Comparison of ENCODE assay signal across 2 cellular contexts in the genomic region with DNA sequence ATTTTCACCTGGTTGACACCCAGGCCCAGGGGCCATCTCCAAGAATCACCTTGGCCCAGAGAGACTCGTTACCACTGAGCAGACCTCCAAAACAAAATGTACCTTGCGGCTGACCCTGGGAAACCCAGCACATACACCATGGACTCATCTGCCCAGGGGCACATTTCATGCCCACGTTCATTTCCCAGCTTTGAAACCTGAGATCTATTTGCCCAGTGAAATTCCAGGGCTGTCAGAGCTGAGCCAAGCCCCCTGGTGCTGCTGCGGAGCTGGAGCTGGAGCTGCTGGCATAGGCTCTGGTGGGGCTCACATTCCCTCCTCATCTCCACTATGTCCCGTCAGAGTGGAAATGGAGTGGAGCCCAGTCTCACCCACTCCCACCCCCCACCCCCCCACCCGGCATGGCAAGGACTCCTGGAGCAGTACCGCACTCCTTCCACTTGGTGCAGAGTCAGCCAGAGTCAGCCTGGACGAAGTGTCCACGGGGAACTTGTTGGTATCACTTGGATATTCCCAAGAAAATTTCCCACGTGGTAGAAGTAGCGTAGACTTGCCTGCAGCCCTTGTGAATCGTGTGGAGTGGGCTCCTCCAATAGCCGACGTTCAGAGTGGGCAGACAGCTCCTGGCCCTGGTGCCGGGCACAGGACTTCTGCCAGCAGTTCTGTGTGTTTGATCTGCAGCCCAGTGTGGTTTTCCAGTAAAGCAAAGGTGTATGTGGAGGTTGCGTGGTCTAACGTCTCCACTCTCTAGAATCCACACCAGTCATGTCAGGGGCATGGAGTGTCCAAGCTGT.
TF ChIP-seq lines count a peak whose summit lies in the region.

No MANE protein-coding gene starts in this region.

TF ChIP-seq in A549, 52 proteins besides CTCF, POLR2A, EP300 and RAD21:
- no peak for TF ChIP-seq CHD2 (IDR thresholded peaks at IDR 0.05; ENCODE audit: low read length, partially characterized antibody)
- no peak for TF ChIP-seq FOXS1 (CRISPR knock-in tag; IDR thresholded peaks at IDR 0.05)
- TF ChIP-seq NPAS2 (CRISPR knock-in tag; IDR thresholded peaks at IDR 0.05; ENCODE audit: borderline replicate concordance): no peak
- TF ChIP-seq MAFK (IDR thresholded peaks at IDR 0.05; ENCODE audit: partially characterized antibody): no peak
- TF ChIP-seq POLR2AphosphoS2 (conservative IDR thresholded peaks at IDR 0.05; ENCODE audit: low read length): no peak
- no peak for TF ChIP-seq MAZ (IDR thresholded peaks at IDR 0.05; ENCODE audit: borderline replicate concordance, low read depth, low read length)
- no peak for TF ChIP-seq CBX2 (IDR thresholded peaks at IDR 0.05; ENCODE audit: borderline replicate concordance, low read depth)
- no peak for TF ChIP-seq ZSCAN20 (CRISPR knock-in tag; IDR thresholded peaks at IDR 0.05)
- TF ChIP-seq ZC3H11A (IDR thresholded peaks at IDR 0.05): no peak
- no peak for TF ChIP-seq EHF (CRISPR knock-in tag; IDR thresholded peaks at IDR 0.05)
- TF ChIP-seq KDM5A (IDR thresholded peaks at IDR 0.05): no peak
- TF ChIP-seq ZFP36 (IDR thresholded peaks at IDR 0.05; ENCODE audit: borderline replicate concordance, partially characterized antibody): no peak
- TF ChIP-seq JUN (IDR thresholded peaks at IDR 0.05): no peak

TF ChIP-seq in WTC11, 78 proteins besides CTCF, POLR2A, EP300 and RAD21:
- no peak for TF ChIP-seq ZNF138 (CRISPR knock-in tag; conservative IDR thresholded peaks at IDR 0.05)
- TF ChIP-seq, protein P1, sequence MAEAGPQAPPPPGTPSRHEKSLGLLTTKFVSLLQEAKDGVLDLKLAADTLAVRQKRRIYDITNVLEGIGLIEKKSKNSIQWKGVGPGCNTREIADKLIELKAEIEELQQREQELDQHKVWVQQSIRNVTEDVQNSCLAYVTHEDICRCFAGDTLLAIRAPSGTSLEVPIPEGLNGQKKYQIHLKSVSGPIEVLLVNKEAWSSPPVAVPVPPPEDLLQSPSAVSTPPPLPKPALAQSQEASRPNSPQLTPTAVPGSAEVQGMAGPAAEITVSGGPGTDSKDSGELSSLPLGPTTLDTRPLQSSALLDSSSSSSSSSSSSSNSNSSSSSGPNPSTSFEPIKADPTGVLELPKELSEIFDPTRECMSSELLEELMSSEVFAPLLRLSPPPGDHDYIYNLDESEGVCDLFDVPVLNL (CRISPR knock-in tag; IDR thresholded peaks at IDR 0.05; ENCODE audit: borderline replicate concordance, low read depth): no peak
